Comparison of ENCODE assay signal across 25 cellular contexts in the genomic region with DNA sequence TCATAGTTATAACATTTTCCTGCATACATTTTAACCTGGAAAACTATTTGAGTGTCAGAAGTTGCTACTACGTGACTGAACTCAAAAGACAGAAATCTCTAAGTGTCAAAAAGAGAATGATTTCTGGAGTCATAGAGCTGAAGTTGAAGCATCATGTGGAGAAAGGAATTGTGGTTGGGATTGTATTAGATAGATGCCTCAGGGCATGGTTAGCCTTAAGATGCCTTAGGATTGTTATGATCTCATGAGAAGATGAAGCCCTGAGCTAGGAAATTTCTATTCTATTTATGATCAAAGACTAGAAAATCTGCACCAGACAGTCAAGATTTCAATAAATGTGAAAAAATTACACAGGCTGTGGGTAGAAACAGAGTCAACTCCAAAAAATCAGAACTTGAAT. TPM values are rescaled to one million over a fixed set of nuclear protein-coding genes. Genes with fewer than 3 reads are reported as not detected.
"Had no signal": no experiment of that assay in that cellular context is flagged by ENCODE, and none has a peak within 500 bp of the region (broad histone marks: within the 10 kb centered on the region; RNA-seq: fewer than 3 reads in every experiment).

No MANE protein-coding gene starts in this region.

- H3K4me3 ChIP-seq: body of pancreas, coronary artery, prostate gland, skin epidermis, tibial nerve, uterus had no signal

- H3K27ac Mint-ChIP-seq: activated naive CD4-positive, alpha-beta T cell treated with anti-CD3 and anti-CD28 coated beads, Interleukin-2, amount 50 U/mL, for 72 hours; activated T-cell treated with anti-CD3 and anti-CD28 coated beads, Interleukin-2, amount 50 U/mL, for 24 hours; effector memory CD8-positive, alpha-beta T cell; nephron; T-helper 17 cell had no signal

- H3K9me3 ChIP-seq: body of pancreas, prostate gland, tibial nerve, uterus had no signal

- H3K4me1 ChIP-seq: body of pancreas, prostate gland, tibial nerve, uterus had no signal

- H3K27me3 ChIP-seq: body of pancreas, tibial nerve had no signal

- ATAC-seq: activated naive CD4-positive, alpha-beta T cell treated with anti-CD3 and anti-CD28 coated beads, Interleukin-2, amount 50 U/mL, for 72 hours; body of pancreas; effector memory CD8-positive, alpha-beta T cell; esophagus mucosa; right cardiac atrium; T-helper 17 cell had no signal

- DNase-seq: activated CD4-positive, alpha-beta T cell treated with anti-CD3 and anti-CD28 coated beads, Interleukin-2, amount 50 U/mL, for 48 hours; activated effector memory CD4-positive, alpha-beta T cell treated with anti-CD3 and anti-CD28 coated beads, Interleukin-2, amount 50 U/mL, for 16 hours; activated T-cell treated with anti-CD3 and anti-CD28 coated beads, Interleukin-2, amount 50 U/mL, for 24 hours; amygdala; body of pancreas; effector memory CD8-positive, alpha-beta T cell; nucleus accumbens; right cardiac atrium; stimulated activated CD4-positive, alpha-beta T cell treated with anti-CD3 and anti-CD28 coated beads, Interleukin-15, amount 100 ng/mL, for 24 hours; stimulated activated CD4-positive, alpha-beta T cell treated with anti-CD3 and anti-CD28 coated beads, Interleukin-4, amount 100 ng/mL, for 1 hour; stimulated activated naive CD4-positive, alpha-beta T cell treated with Interleukin-2 at 50 U/mL for 16 hours; substantia nigra; T-helper 17 cell; uterus; WERI-Rb-1 had no signal

- H3K36me3 Mint-ChIP-seq: activated naive CD4-positive, alpha-beta T cell treated with anti-CD3 and anti-CD28 coated beads, Interleukin-2, amount 50 U/mL, for 72 hours had no signal

- H3K4me3 Mint-ChIP-seq: activated T-cell treated with anti-CD3 and anti-CD28 coated beads, Interleukin-2, amount 50 U/mL, for 24 hours; central memory CD8-positive, alpha-beta T cell; effector memory CD8-positive, alpha-beta T cell; nephron; T-helper 17 cell had no signal

- H3K9me3 Mint-ChIP-seq: activated naive CD4-positive, alpha-beta T cell treated with anti-CD3 and anti-CD28 coated beads, Interleukin-2, amount 50 U/mL, for 72 hours; activated T-cell treated with anti-CD3 and anti-CD28 coated beads, Interleukin-2, amount 50 U/mL, for 24 hours; central memory CD8-positive, alpha-beta T cell; effector memory CD8-positive, alpha-beta T cell had no signal

- H3K36me3 ChIP-seq: prostate gland, tibial nerve, uterus, WERI-Rb-1 had no signal

- H3K27ac ChIP-seq: body of pancreas, coronary artery, prostate gland, skin epidermis, tibial nerve, uterus, WERI-Rb-1 had no signal

- H3K4me1 Mint-ChIP-seq: central memory CD8-positive, alpha-beta T cell; nephron; T-helper 17 cell had no signal

RNA-seq across cellular contexts. Expression of gene EPGN, which starts 20.2 kb away (rescaled TPM):
- total RNA-seq: activated naive CD4-positive, alpha-beta T cell treated with anti-CD3 and anti-CD28 coated beads, Interleukin-2, amount 50 U/mL, for 72 hours; body of pancreas; mesenteric fat pad; prostate gland; T-helper 17 cell had no signal
- polyA plus RNA-seq: liver, right cardiac atrium had no signal

RNA-seq across cellular contexts. Expression of gene EREG, which starts 36.4 kb away (rescaled TPM):
- total RNA-seq: body of pancreas had no signal
- polyA plus RNA-seq: liver had no signal
